In genomic region chr11:71863978-71864627, GRCh38 we compare ENCODE assay signal across 8 cellular contexts. TPM values are rescaled to one million over a fixed set of nuclear protein-coding genes. Genes with fewer than 3 reads are reported as not detected.
DNase-seq lines count a peak whose midpoint lies in the region; ATAC-seq and TF ChIP-seq lines count a peak whose summit lies in the region.
"Not testable (repeated sequence)": the region's sequence is repeated elsewhere in the genome, so short reads cannot be mapped to it uniquely, and the experiment has no call there.

No MANE protein-coding gene starts in this region.

- ATAC-seq in HG03159 (IDR thresholded peaks at IDR 0.05; ENCODE audit: unreplicated experiment): peak; percentile 61
- ATAC-seq in activated naive CD8-positive, alpha-beta T cell treated with anti-CD3 and anti-CD28 coated beads, Interleukin-2, amount 10 ng/mL, durations not matched to agents 7 days and 5 days (ENCODE audit: low read depth): peak; percentile 73
- ATAC-seq in memory B cell (ENCODE audit: low read depth): peak; percentile 90
- ATAC-seq in stimulated activated naive CD8-positive, alpha-beta T cell treated with anti-CD3 and anti-CD28 coated beads, Interleukin-15, amount 100 ng/mL, for 72 hours: peak; percentile 84

- H3K9me3 Mint-ChIP-seq in activated naive CD8-positive, alpha-beta T cell treated with anti-CD3 and anti-CD28 coated beads, Interleukin-2, amount 10 ng/mL, durations not matched to agents 7 days and 5 days; memory B cell; stimulated activated naive CD8-positive, alpha-beta T cell treated with anti-CD3 and anti-CD28 coated beads, Interleukin-15, amount 100 ng/mL, for 72 hours: not testable (repeated sequence)

- peak; percentile 61 for TF ChIP-seq CTCF in fibroblast of mammary gland (conservative IDR thresholded peaks at IDR 0.05; ENCODE audit: control insufficient read depth, insufficient read depth, low read depth, low read length)

- DNase-seq in DMS79 (lab: John Stamatoyannopoulos, UW) (peak; percentile 11), NCI-H2107 treated with DMSO at 0.1 percent for 48 hours (lab: John Stamatoyannopoulos, UW; ENCODE audit: unreplicated experiment) (peak; percentile 3), SJCRH30 (peak; percentile 60 to 73), fibroblast of mammary gland (ENCODE audit: low read depth) (peak; percentile 73), memory B cell (ENCODE audit: low spot score in 2 of 2) (peak; percentile 27 to 52)
- not testable (repeated sequence) for DNase-seq in activated naive CD8-positive, alpha-beta T cell treated with anti-CD3 and anti-CD28 coated beads, Interleukin-2, amount 10 ng/mL, durations not matched to agents 7 days and 5 days
- peak; percentile 24 to 37 for DNase-seq in stimulated activated naive CD8-positive, alpha-beta T cell treated with anti-CD3 and anti-CD28 coated beads, Interleukin-15, amount 100 ng/mL, for 72 hours

- H3K27ac Mint-ChIP-seq in activated naive CD8-positive, alpha-beta T cell treated with anti-CD3 and anti-CD28 coated beads, Interleukin-2, amount 10 ng/mL, durations not matched to agents 7 days and 5 days; memory B cell; stimulated activated naive CD8-positive, alpha-beta T cell treated with anti-CD3 and anti-CD28 coated beads, Interleukin-15, amount 100 ng/mL, for 72 hours: not testable (repeated sequence)

- POLR2A ChIA-PET in activated naive CD8-positive, alpha-beta T cell treated with anti-CD3 and anti-CD28 coated beads, Interleukin-2, amount 10 ng/mL, durations not matched to agents 7 days and 5 days (lab: Charles Lee): not testable (repeated sequence)

- not testable (repeated sequence) for H3K36me3 ChIP-seq in SJCRH30

- not testable (repeated sequence) for H3K9me3 ChIP-seq in SJCRH30 (replicated peaks)

- not testable (repeated sequence) for H3K4me1 Mint-ChIP-seq in activated naive CD8-positive, alpha-beta T cell treated with anti-CD3 and anti-CD28 coated beads, Interleukin-2, amount 10 ng/mL, durations not matched to agents 7 days and 5 days; memory B cell; stimulated activated naive CD8-positive, alpha-beta T cell treated with anti-CD3 and anti-CD28 coated beads, Interleukin-15, amount 100 ng/mL, for 72 hours

- not testable (repeated sequence) for H3K27ac ChIP-seq in SJCRH30

- H3K4me3 ChIP-seq in SJCRH30; fibroblast of mammary gland (ENCODE audit: control insufficient read depth, low read depth, low read length): not testable (repeated sequence)

- H3K27me3 ChIP-seq in SJCRH30: not testable (repeated sequence)

- H3K27me3 Mint-ChIP-seq in activated naive CD8-positive, alpha-beta T cell treated with anti-CD3 and anti-CD28 coated beads, Interleukin-2, amount 10 ng/mL, durations not matched to agents 7 days and 5 days; memory B cell; stimulated activated naive CD8-positive, alpha-beta T cell treated with anti-CD3 and anti-CD28 coated beads, Interleukin-15, amount 100 ng/mL, for 72 hours: not testable (repeated sequence)

- H3K36me3 Mint-ChIP-seq in activated naive CD8-positive, alpha-beta T cell treated with anti-CD3 and anti-CD28 coated beads, Interleukin-2, amount 10 ng/mL, durations not matched to agents 7 days and 5 days; memory B cell: not testable (repeated sequence)

- H3K4me1 ChIP-seq in SJCRH30: not testable (repeated sequence)

- not testable (repeated sequence) for H3K4me3 Mint-ChIP-seq in activated naive CD8-positive, alpha-beta T cell treated with anti-CD3 and anti-CD28 coated beads, Interleukin-2, amount 10 ng/mL, durations not matched to agents 7 days and 5 days; memory B cell; stimulated activated naive CD8-positive, alpha-beta T cell treated with anti-CD3 and anti-CD28 coated beads, Interleukin-15, amount 100 ng/mL, for 72 hours

RNA-seq across cellular contexts. Expression of gene DEFB131B, which starts 14.2 kb away (rescaled TPM):
- not detected in 2 replicates for total RNA-seq in SJCRH30 (2014; rRNA removed; shearing (Covaris generic))
- not detected for total RNA-seq in activated naive CD8-positive, alpha-beta T cell treated with anti-CD3 and anti-CD28 coated beads, Interleukin-2, amount 10 ng/mL, durations not matched to agents 7 days and 5 days

RNA-seq across cellular contexts. Expression of gene DEFB108B, which starts 31.1 kb away (rescaled TPM):
- total RNA-seq in SJCRH30 (2014; rRNA removed; shearing (Covaris generic)): not detected in 2 replicates
- not detected for total RNA-seq in activated naive CD8-positive, alpha-beta T cell treated with anti-CD3 and anti-CD28 coated beads, Interleukin-2, amount 10 ng/mL, durations not matched to agents 7 days and 5 days
